2 cellular contexts compared by ENCODE assay signal in the genomic region with DNA sequence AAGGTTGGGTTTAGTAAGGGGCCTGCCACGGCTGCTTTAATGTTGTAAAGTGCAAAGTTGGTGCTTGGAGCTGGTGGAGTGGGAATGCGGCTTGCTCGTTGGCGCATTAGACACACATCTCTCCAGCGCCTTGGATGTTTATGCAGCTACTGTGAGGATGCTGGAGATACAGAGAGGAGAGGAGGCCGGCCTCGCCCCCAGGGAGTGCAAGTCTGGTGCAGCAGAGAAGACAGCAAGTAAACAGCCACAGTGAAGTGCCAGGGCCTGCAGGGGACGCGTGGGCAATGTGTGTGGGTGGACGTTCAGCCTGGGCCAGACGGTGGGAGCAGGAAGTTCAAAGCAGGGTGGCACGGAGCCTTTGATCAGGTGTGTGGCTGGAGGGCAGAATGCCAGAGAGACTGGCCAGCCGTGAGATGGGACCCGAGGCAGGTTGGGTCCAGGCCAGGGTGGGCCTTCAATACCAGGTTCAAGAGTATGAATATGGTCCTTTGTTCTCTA.
TF ChIP-seq lines count a peak whose summit lies in the region.

No MANE protein-coding gene starts in this region.

TF ChIP-seq in SK-N-SH, 30 proteins besides CTCF, POLR2A, EP300 and RAD21 (continued from another document):
- TF ChIP-seq, protein P1, sequence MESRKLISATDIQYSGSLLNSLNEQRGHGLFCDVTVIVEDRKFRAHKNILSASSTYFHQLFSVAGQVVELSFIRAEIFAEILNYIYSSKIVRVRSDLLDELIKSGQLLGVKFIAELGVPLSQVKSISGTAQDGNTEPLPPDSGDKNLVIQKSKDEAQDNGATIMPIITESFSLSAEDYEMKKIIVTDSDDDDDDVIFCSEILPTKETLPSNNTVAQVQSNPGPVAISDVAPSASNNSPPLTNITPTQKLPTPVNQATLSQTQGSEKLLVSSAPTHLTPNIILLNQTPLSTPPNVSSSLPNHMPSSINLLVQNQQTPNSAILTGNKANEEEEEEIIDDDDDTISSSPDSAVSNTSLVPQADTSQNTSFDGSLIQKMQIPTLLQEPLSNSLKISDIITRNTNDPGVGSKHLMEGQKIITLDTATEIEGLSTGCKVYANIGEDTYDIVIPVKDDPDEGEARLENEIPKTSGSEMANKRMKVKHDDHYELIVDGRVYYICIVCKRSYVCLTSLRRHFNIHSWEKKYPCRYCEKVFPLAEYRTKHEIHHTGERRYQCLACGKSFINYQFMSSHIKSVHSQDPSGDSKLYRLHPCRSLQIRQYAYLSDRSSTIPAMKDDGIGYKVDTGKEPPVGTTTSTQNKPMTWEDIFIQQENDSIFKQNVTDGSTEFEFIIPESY (IDR thresholded peaks at IDR 0.05; ENCODE audit: borderline replicate concordance, low read depth) = no peak

TF ChIP-seq in SK-N-SH treated with all-trans-retinoic acid at 6 μM for 48 hours, 23 proteins besides CTCF, POLR2A, EP300 and RAD21 (continued from another document):
- TF ChIP-seq, protein P2, sequence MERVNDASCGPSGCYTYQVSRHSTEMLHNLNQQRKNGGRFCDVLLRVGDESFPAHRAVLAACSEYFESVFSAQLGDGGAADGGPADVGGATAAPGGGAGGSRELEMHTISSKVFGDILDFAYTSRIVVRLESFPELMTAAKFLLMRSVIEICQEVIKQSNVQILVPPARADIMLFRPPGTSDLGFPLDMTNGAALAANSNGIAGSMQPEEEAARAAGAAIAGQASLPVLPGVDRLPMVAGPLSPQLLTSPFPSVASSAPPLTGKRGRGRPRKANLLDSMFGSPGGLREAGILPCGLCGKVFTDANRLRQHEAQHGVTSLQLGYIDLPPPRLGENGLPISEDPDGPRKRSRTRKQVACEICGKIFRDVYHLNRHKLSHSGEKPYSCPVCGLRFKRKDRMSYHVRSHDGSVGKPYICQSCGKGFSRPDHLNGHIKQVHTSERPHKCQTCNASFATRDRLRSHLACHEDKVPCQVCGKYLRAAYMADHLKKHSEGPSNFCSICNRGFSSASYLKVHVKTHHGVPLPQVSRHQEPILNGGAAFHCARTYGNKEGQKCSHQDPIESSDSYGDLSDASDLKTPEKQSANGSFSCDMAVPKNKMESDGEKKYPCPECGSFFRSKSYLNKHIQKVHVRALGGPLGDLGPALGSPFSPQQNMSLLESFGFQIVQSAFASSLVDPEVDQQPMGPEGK (CRISPR knock-in tag; IDR thresholded peaks at IDR 0.05; ENCODE audit: borderline replicate concordance) = no peak
- TF ChIP-seq, protein P3, sequence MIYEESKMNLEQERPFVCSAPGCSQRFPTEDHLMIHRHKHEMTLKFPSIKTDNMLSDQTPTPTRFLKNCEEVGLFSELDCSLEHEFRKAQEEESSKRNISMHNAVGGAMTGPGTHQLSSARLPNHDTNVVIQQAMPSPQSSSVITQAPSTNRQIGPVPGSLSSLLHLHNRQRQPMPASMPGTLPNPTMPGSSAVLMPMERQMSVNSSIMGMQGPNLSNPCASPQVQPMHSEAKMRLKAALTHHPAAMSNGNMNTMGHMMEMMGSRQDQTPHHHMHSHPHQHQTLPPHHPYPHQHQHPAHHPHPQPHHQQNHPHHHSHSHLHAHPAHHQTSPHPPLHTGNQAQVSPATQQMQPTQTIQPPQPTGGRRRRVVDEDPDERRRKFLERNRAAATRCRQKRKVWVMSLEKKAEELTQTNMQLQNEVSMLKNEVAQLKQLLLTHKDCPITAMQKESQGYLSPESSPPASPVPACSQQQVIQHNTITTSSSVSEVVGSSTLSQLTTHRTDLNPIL (CRISPR knock-in tag; IDR thresholded peaks at IDR 0.05; ENCODE audit: low read depth) = no peak
